Comparison of ENCODE assay signal across 1 cellular context in genomic region chr3:141000027-141000663, GRCh38.
TF ChIP-seq lines count a peak whose summit lies in the region.

No MANE protein-coding gene starts in this region.

TF ChIP-seq in H1, 55 proteins besides CTCF, POLR2A, EP300 and RAD21:
- TF ChIP-seq ZNF274 (IDR thresholded peaks at IDR 0.05; ENCODE audit: borderline replicate concordance, extremely low read depth, low read length) (no peak), MAX (IDR thresholded peaks at IDR 0.05) (0 out of 2 replicates have a peak, but pooled peaks have one; percentile 31)
